ENCODE assay signal across 9 cellular contexts in genomic region chr12:57096099-57096572, GRCh38. TPM values are rescaled to one million over a fixed set of nuclear protein-coding genes. Genes with fewer than 3 reads are reported as not detected.
DNase-seq lines count a peak whose midpoint lies in the region; ATAC-seq lines count a peak whose summit lies in the region.
"Had no signal": no experiment of that assay in that cellular context is flagged by ENCODE, and none has a peak within 500 bp of the region (broad histone marks: within the 10 kb centered on the region; RNA-seq: fewer than 3 reads in every experiment).

No MANE protein-coding gene starts in this region.

- ATAC-seq in effector memory CD8-positive, alpha-beta T cell (replicated peaks): no peak
- ATAC-seq in sciatic nerve: no peak
- ATAC-seq in GM19455 (IDR thresholded peaks at IDR 0.05; ENCODE audit: unreplicated experiment): no peak

- DNase-seq in NCI-H345 (lab: John Stamatoyannopoulos, UW): peak; percentile 36
- no peak for DNase-seq in NCI-H345 treated with DMSO at 0.1 percent for 48 hours (lab: John Stamatoyannopoulos, UW; ENCODE audit: unreplicated experiment)
- DNase-seq in NCI-H510A (lab: John Stamatoyannopoulos, UW): peak; percentile 87
- no peak for DNase-seq in effector memory CD8-positive, alpha-beta T cell
- DNase-seq in sciatic nerve (ENCODE audit: low spot score): peak; percentile 49
- no peak for DNase-seq in AG08396 (ENCODE audit: low spot score)
- DNase-seq in HK-2 (ENCODE audit: unreplicated experiment): no peak
- DNase-seq: activated CD8-positive, alpha-beta memory T cell treated with anti-CD3 and anti-CD28 coated beads, Interleukin-2, amount 50 U/mL, for 4 hours had no signal

- H3K27me3 Mint-ChIP-seq in effector memory CD8-positive, alpha-beta T cell: no peaks in the 10 kb centered on the region

- no peaks in the 10 kb centered on the region for H3K9me3 Mint-ChIP-seq in effector memory CD8-positive, alpha-beta T cell

- peak overlapping the region; percentile 11 to 38 for H3K27ac Mint-ChIP-seq in effector memory CD8-positive, alpha-beta T cell

- intact Hi-C loops in sciatic nerve (cut with DNase I): no loop called here

- no peak overlapping the region for H3K4me3 Mint-ChIP-seq in effector memory CD8-positive, alpha-beta T cell

- H3K4me1 Mint-ChIP-seq in effector memory CD8-positive, alpha-beta T cell (ENCODE audit: low read depth in 2 of 2): peaks cover 15 to 21% of the 10 kb centered on the region in 2 donors

- peaks cover 49% of the 10 kb centered on the region for H3K36me3 Mint-ChIP-seq in effector memory CD8-positive, alpha-beta T cell (ENCODE audit: insufficient read depth)

RNA-seq across cellular contexts. Expression of gene NAB2, which starts 7.2 kb away (rescaled TPM):
- 52.7 TPM for total RNA-seq in sciatic nerve

RNA-seq across cellular contexts. Expression of gene STAT6, which starts 15.0 kb away (rescaled TPM):
- total RNA-seq in sciatic nerve: 187 TPM

RNA-seq across cellular contexts. Expression of gene NEMP1, which starts 17.5 kb away (rescaled TPM):
- 13.1 TPM for total RNA-seq in sciatic nerve

RNA-seq across cellular contexts. Expression of gene LRP1, which starts 32.1 kb away (rescaled TPM):
- total RNA-seq in sciatic nerve: 760 TPM

RNA-seq across cellular contexts. Expression of gene MYO1A, which starts 46.2 kb away (rescaled TPM):
- 0.36 TPM for total RNA-seq in sciatic nerve

Comparison
In these comparisons a context has a peak if more than half of its experiments do, and no peak if none do; other contexts are left out.
1. DNase-seq: peak in NCI-H345 (single experiment), NCI-H510A (single experiment) and sciatic nerve (single experiment); none in NCI-H345 treated with DMSO at 0.1 percent for 48 hours (single experiment), effector memory CD8-positive, alpha-beta T cell (0 of 3), AG08396 (single experiment) and HK-2 (single experiment).